In the genomic region with DNA sequence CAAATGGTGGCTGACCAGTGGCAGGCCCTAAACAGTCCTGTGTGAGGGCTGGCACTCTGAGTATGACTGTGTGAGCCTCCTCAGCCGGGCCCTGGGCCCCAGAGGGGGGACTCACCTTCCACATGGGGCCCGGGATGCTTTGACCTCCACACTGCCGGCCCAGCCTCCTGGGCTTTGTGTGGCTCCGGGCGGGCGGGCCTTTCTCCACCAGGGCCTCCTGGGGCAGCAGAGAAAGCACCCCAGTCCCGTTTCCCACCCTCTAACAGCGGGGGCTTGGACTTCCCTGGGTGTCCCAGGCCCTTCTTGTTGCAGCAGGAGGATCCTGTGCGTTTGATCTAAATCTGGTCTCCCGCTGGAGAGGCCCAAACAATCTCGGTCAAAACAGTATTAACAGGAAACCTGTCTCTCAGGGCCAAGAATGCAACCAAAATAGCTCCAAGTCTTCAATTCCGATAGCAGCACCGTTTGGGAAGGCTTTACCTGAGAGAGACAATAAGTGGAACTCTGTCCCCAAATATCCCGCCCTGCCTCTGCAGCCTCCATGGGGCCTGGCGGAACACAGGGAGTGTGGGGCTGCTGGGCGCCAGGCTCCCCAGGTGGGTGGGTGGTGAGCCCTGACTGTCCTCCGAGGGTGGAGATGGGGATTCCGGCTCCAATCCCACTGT, we compare ENCODE assay signal across 34 cellular contexts.
"Had no signal": no experiment of that assay in that cellular context is flagged by ENCODE, and none has a peak within 500 bp of the region (broad histone marks: within the 10 kb centered on the region; RNA-seq: fewer than 3 reads in every experiment).

No MANE protein-coding gene starts in this region.

- H3K27ac ChIP-seq: Peyer's patch, VCaP had no signal

- DNase-seq: activated CD4-positive, alpha-beta memory T cell treated with anti-CD3 and anti-CD28 coated beads, Interleukin-2, amount 10 ng/mL, durations not matched to agents 7 days and 5 days; activated CD4-positive, alpha-beta T cell treated with anti-CD3 and anti-CD28 coated beads for 1 hour; activated CD4-positive, alpha-beta T cell treated with anti-CD3 and anti-CD28 coated beads for 48 hours; activated CD4-positive, CD25-positive, alpha-beta regulatory T cell; activated CD8-positive, alpha-beta memory T cell treated with anti-CD3 and anti-CD28 coated beads for 24 hours; activated CD8-positive, alpha-beta memory T cell treated with anti-CD3 and anti-CD28 coated beads, Interleukin-2, amount 10 ng/mL, durations not matched to agents 7 days and 5 days; activated CD8-positive, alpha-beta memory T cell treated with anti-CD3 and anti-CD28 coated beads, Interleukin-2, amount 50 U/mL, for 48 hours; activated effector memory CD4-positive, alpha-beta T cell treated with Interleukin-2 at 50 U/mL for 16 hours; activated naive CD4-positive, alpha-beta T cell treated with anti-CD3 and anti-CD28 coated beads, Interleukin-2, amount 10 ng/mL, durations not matched to agents 7 days and 5 days; activated naive CD8-positive, alpha-beta T cell treated with anti-CD3 and anti-CD28 coated beads, Interleukin-2, amount 50 U/mL, for 24 hours; activated T-cell treated with anti-CD3 and anti-CD28 coated beads, Interleukin-2, amount 50 U/mL, for 48 hours; anterior cingulate cortex; Kasumi-1; KG1; MM.1S; MV-4-11; NCI-H1092; NCI-H1436 treated with DMSO at 0.1 percent for 48 hours; NCI-H1694 treated with DMSO at 0.1 percent for 48 hours; NCI-H2029; NCI-H510A; NCI-H526; NCI-H748 treated with DMSO at 0.1 percent for 48 hours; NK-92 treated with Interleukin-12 subunit alpha and Interleukin-12 subunit beta, amount 100 ng/mL, for 24 hours; PC-3; Peyer's patch; RPMI8226; SW 1271; T-helper 1 cell; T-helper 2 cell; T-helper 9 cell had no signal

- H3K4me1 ChIP-seq: Peyer's patch had no signal

- H3K4me3 Mint-ChIP-seq: activated CD4-positive, alpha-beta memory T cell treated with anti-CD3 and anti-CD28 coated beads, Interleukin-2, amount 10 ng/mL, durations not matched to agents 7 days and 5 days; activated CD8-positive, alpha-beta memory T cell treated with anti-CD3 and anti-CD28 coated beads, Interleukin-2, amount 10 ng/mL, durations not matched to agents 7 days and 5 days; activated naive CD4-positive, alpha-beta T cell treated with anti-CD3 and anti-CD28 coated beads, Interleukin-2, amount 10 ng/mL, durations not matched to agents 7 days and 5 days; activated naive CD8-positive, alpha-beta T cell; activated naive CD8-positive, alpha-beta T cell treated with anti-CD3 and anti-CD28 coated beads, Interleukin-2, amount 50 U/mL, for 24 hours; brain had no signal

- H3K27me3 ChIP-seq: Peyer's patch had no signal

- ATAC-seq: activated CD8-positive, alpha-beta memory T cell treated with anti-CD3 and anti-CD28 coated beads, Interleukin-2, amount 10 ng/mL, durations not matched to agents 7 days and 5 days; activated naive CD8-positive, alpha-beta T cell treated with anti-CD3 and anti-CD28 coated beads, Interleukin-2, amount 50 U/mL, for 24 hours; PC-3 had no signal

- H3K27ac Mint-ChIP-seq: activated CD4-positive, alpha-beta memory T cell treated with anti-CD3 and anti-CD28 coated beads, Interleukin-2, amount 10 ng/mL, durations not matched to agents 7 days and 5 days; activated CD8-positive, alpha-beta memory T cell treated with anti-CD3 and anti-CD28 coated beads, Interleukin-2, amount 10 ng/mL, durations not matched to agents 7 days and 5 days; activated naive CD4-positive, alpha-beta T cell treated with anti-CD3 and anti-CD28 coated beads, Interleukin-2, amount 10 ng/mL, durations not matched to agents 7 days and 5 days; activated naive CD8-positive, alpha-beta T cell; activated naive CD8-positive, alpha-beta T cell treated with anti-CD3 and anti-CD28 coated beads, Interleukin-2, amount 50 U/mL, for 24 hours had no signal

- H3K9me3 Mint-ChIP-seq: activated CD4-positive, alpha-beta memory T cell treated with anti-CD3 and anti-CD28 coated beads, Interleukin-2, amount 10 ng/mL, durations not matched to agents 7 days and 5 days; activated naive CD4-positive, alpha-beta T cell treated with anti-CD3 and anti-CD28 coated beads, Interleukin-2, amount 10 ng/mL, durations not matched to agents 7 days and 5 days; activated naive CD8-positive, alpha-beta T cell treated with anti-CD3 and anti-CD28 coated beads, Interleukin-2, amount 50 U/mL, for 24 hours; brain had no signal

- H3K27me3 Mint-ChIP-seq: activated CD4-positive, alpha-beta memory T cell treated with anti-CD3 and anti-CD28 coated beads, Interleukin-2, amount 10 ng/mL, durations not matched to agents 7 days and 5 days; activated CD8-positive, alpha-beta memory T cell treated with anti-CD3 and anti-CD28 coated beads, Interleukin-2, amount 10 ng/mL, durations not matched to agents 7 days and 5 days; activated naive CD4-positive, alpha-beta T cell treated with anti-CD3 and anti-CD28 coated beads, Interleukin-2, amount 10 ng/mL, durations not matched to agents 7 days and 5 days; activated naive CD8-positive, alpha-beta T cell had no signal

- H3K4me3 ChIP-seq: Peyer's patch had no signal

- H3K36me3 Mint-ChIP-seq: activated CD8-positive, alpha-beta memory T cell treated with anti-CD3 and anti-CD28 coated beads, Interleukin-2, amount 10 ng/mL, durations not matched to agents 7 days and 5 days; activated naive CD4-positive, alpha-beta T cell treated with anti-CD3 and anti-CD28 coated beads, Interleukin-2, amount 10 ng/mL, durations not matched to agents 7 days and 5 days; activated naive CD8-positive, alpha-beta T cell; brain had no signal

- H3K9me3 ChIP-seq: Peyer's patch had no signal

- H3K4me1 Mint-ChIP-seq: activated CD4-positive, alpha-beta memory T cell treated with anti-CD3 and anti-CD28 coated beads, Interleukin-2, amount 10 ng/mL, durations not matched to agents 7 days and 5 days; activated CD8-positive, alpha-beta memory T cell treated with anti-CD3 and anti-CD28 coated beads, Interleukin-2, amount 10 ng/mL, durations not matched to agents 7 days and 5 days; activated naive CD8-positive, alpha-beta T cell treated with anti-CD3 and anti-CD28 coated beads, Interleukin-2, amount 50 U/mL, for 24 hours had no signal

- H3K36me3 ChIP-seq: Peyer's patch had no signal
